Comparison of ENCODE assay signal across 8 cellular contexts in the genomic region with DNA sequence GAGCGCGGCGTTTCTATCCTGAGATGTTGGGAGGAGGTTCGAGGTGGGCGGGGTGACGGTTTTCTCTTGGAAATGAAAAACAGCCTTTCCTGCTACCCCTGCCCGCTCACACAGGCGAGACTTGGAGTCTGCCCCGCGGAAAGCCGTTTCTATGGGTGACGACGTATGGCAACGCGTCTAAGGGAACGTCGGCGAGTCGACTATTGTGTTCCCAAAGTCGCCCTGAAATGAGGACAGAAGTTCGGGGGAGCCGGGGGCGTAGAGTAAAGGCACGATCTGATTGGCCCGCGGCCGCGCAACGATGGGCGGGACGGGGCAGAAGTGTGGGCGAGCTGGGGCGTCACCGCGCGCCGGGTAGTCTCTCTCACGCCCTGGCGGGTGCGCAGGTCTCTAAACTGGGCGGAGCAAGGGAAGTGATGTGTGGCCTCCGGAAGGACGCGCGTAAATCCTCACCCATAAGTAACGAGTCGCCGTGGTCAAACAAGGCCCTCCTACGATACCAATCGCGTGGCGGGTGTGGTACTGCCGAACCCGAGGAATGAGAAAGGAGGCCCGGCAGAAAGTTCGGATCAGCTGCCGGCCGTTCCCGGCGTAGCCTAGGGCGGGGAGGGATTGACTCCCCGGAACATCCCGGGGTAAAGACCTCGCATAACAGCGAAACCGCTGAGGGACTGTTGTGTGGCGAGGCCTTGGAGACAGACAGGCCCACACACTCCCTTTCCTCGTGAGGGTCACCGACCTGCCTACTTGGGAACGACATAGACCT.
DNase-seq lines count a peak whose midpoint lies in the region; ATAC-seq and TF ChIP-seq lines count a peak whose summit lies in the region.

No MANE protein-coding gene starts in this region.

- peak overlapping the region; percentile 86 for H3K4me2 ChIP-seq in fibroblast of lung (ENCODE audit: extremely low read depth, insufficient read depth, low read length)

- peak overlapping the region; percentile 94 for H3K9ac ChIP-seq in fibroblast of lung (ENCODE audit: insufficient read depth, low read length)

- intact Hi-C loops in naive thymus-derived CD4-positive, alpha-beta T cell (cut with micrococcal nuclease) = loop anchor here (1.0 to 10.0 kb wide), 22 partner anchors 29 to 1877 kb away; partner anchors contain the start of genes B3GNT2 (in 2 of the 2), CCT4 (in 2 of the 2), FAM161A (in 2 of the 2) and PAPOLG (in 2 of the 2)

- POLR2A ChIA-PET in naive thymus-derived CD4-positive, alpha-beta T cell (lab: Charles Lee) = interaction anchor here (0.7 to 1.7 kb wide), 12 partner anchors 10 to 1008 kb away, joined by 3 to 17 read pairs (median 4); partner anchors contain the start of genes FAM161A, PAPOLG and XPO1

- ATAC-seq in activated T-helper 17 cell treated with anti-CD3 and anti-CD28 coated beads, Interleukin-2, amount 50 U/mL, for 72 hours (replicated peaks) = peak; percentile 96
- ATAC-seq in naive thymus-derived CD4-positive, alpha-beta T cell = peak; percentile 99
- peak; percentile 100 for ATAC-seq in stimulated activated memory B cell treated with anti-CD40 and anti-IgM and Interleukin-4, amounts not matched to agents 10 μg/mL and 1 μg/mL and 100 μg/mL, for 72 hours

- no peaks in the 10 kb centered on the region for H3K79me2 ChIP-seq in fibroblast of lung (ENCODE audit: control insufficient read depth, insufficient read depth, low read length)

- no peaks in the 10 kb centered on the region for H3K27me3 ChIP-seq in fibroblast of lung (ENCODE audit: control insufficient read depth, insufficient read depth, low read length)
- H3K27me3 ChIP-seq in naive thymus-derived CD4-positive, alpha-beta T cell (ENCODE audit: control insufficient read depth in 2 of 2, insufficient read depth in 2 of 2, low read length in 2 of 2) = no peaks in the 10 kb centered on the region

- no peaks in the 10 kb centered on the region for H3K9me3 Mint-ChIP-seq in activated T-helper 17 cell treated with anti-CD3 and anti-CD28 coated beads, Interleukin-2, amount 50 U/mL, for 72 hours
- peaks cover 0 to 16% (median 5%) of the 10 kb centered on the region in 11 donors for H3K9me3 Mint-ChIP-seq in naive thymus-derived CD4-positive, alpha-beta T cell
- peaks cover 3% of the 10 kb centered on the region for H3K9me3 Mint-ChIP-seq in stimulated activated memory B cell treated with anti-CD40 and anti-IgM and Interleukin-4, amounts not matched to agents 10 μg/mL and 1 μg/mL and 100 μg/mL, for 72 hours

- H3K27ac Mint-ChIP-seq in activated T-helper 17 cell treated with anti-CD3 and anti-CD28 coated beads, Interleukin-2, amount 50 U/mL, for 72 hours = peak overlapping the region; percentile 98
- peak overlapping the region; percentile 94 to 99 (median 98) for H3K27ac Mint-ChIP-seq in naive thymus-derived CD4-positive, alpha-beta T cell
- H3K27ac Mint-ChIP-seq in stimulated activated memory B cell treated with anti-CD40 and anti-IgM and Interleukin-4, amounts not matched to agents 10 μg/mL and 1 μg/mL and 100 μg/mL, for 72 hours = peak overlapping the region; percentile 85

- H3K36me3 Mint-ChIP-seq in activated T-helper 17 cell treated with anti-CD3 and anti-CD28 coated beads, Interleukin-2, amount 50 U/mL, for 72 hours (ENCODE audit: low read depth) = peaks cover 10% of the 10 kb centered on the region
- H3K36me3 Mint-ChIP-seq in naive thymus-derived CD4-positive, alpha-beta T cell = peaks cover 0 to 6% (median 4%) of the 10 kb centered on the region in 5 donors
- H3K36me3 Mint-ChIP-seq in stimulated activated memory B cell treated with anti-CD40 and anti-IgM and Interleukin-4, amounts not matched to agents 10 μg/mL and 1 μg/mL and 100 μg/mL, for 72 hours = no peaks in the 10 kb centered on the region

- no peak for TF ChIP-seq CTCF in fibroblast of lung (conservative IDR thresholded peaks at IDR 0.05 in 1 of 2, IDR thresholded peaks at IDR 0.05 in 1 of 2; ENCODE audit: low read depth in 1 of 2, low read length in 2 of 2)

- DNase-seq in EH (ENCODE audit: low read depth) (peak; percentile 99), GOT3 (lab: John Stamatoyannopoulos, UW) (peak; percentile 93), LHCN-M2 (ENCODE audit: low read depth) (peak; percentile 97), RPMI7951 (ENCODE audit: low read depth) (peak; percentile 98), fibroblast of lung (ENCODE audit: low read depth in 2 of 2) (peak; percentile 99)
- peak; percentile 89 to 98 (median 97) for DNase-seq in naive thymus-derived CD4-positive, alpha-beta T cell

- peaks cover 9% of the 10 kb centered on the region for H3K4me1 Mint-ChIP-seq in activated T-helper 17 cell treated with anti-CD3 and anti-CD28 coated beads, Interleukin-2, amount 50 U/mL, for 72 hours
- peaks cover 0 to 16% (median 10%) of the 10 kb centered on the region in 7 donors for H3K4me1 Mint-ChIP-seq in naive thymus-derived CD4-positive, alpha-beta T cell
- peaks cover 14% of the 10 kb centered on the region for H3K4me1 Mint-ChIP-seq in stimulated activated memory B cell treated with anti-CD40 and anti-IgM and Interleukin-4, amounts not matched to agents 10 μg/mL and 1 μg/mL and 100 μg/mL, for 72 hours

- no peaks in the 10 kb centered on the region for H4K20me1 ChIP-seq in fibroblast of lung (ENCODE audit: control insufficient read depth, extremely low read depth, insufficient read depth, low read length)

- no peaks in the 10 kb centered on the region for H3K27me3 Mint-ChIP-seq in activated T-helper 17 cell treated with anti-CD3 and anti-CD28 coated beads, Interleukin-2, amount 50 U/mL, for 72 hours
- H3K27me3 Mint-ChIP-seq in naive thymus-derived CD4-positive, alpha-beta T cell = peaks cover 0 to under 1% (median 0%) of the 10 kb centered on the region in 5 donors
- no peaks in the 10 kb centered on the region for H3K27me3 Mint-ChIP-seq in stimulated activated memory B cell treated with anti-CD40 and anti-IgM and Interleukin-4, amounts not matched to agents 10 μg/mL and 1 μg/mL and 100 μg/mL, for 72 hours

- H3K4me3 Mint-ChIP-seq in activated T-helper 17 cell treated with anti-CD3 and anti-CD28 coated beads, Interleukin-2, amount 50 U/mL, for 72 hours = peak overlapping the region; percentile 96
- H3K4me3 Mint-ChIP-seq in naive thymus-derived CD4-positive, alpha-beta T cell = peak overlapping the region; percentile 80 to 98 (median 95)
- H3K4me3 Mint-ChIP-seq in stimulated activated memory B cell treated with anti-CD40 and anti-IgM and Interleukin-4, amounts not matched to agents 10 μg/mL and 1 μg/mL and 100 μg/mL, for 72 hours = peak overlapping the region; percentile 85

- H2AFZ ChIP-seq in fibroblast of lung (ENCODE audit: low read length) = peak overlapping the region; percentile 92

- H3K27ac ChIP-seq in fibroblast of lung (ENCODE audit: insufficient read depth, low read length) = peak overlapping the region; percentile 100
- H3K27ac ChIP-seq in naive thymus-derived CD4-positive, alpha-beta T cell (ENCODE audit: low read depth, low read length) = peak overlapping the region; percentile 93

- no peaks in the 10 kb centered on the region for H3K9me3 ChIP-seq in fibroblast of lung (ENCODE audit: control insufficient read depth, insufficient read depth, low read depth, low read length)
- H3K9me3 ChIP-seq in naive thymus-derived CD4-positive, alpha-beta T cell (ENCODE audit: control insufficient read depth in 2 of 3, low read length in 3 of 3) = no peaks in the 10 kb centered on the region

- CTCF ChIA-PET in naive thymus-derived CD4-positive, alpha-beta T cell (lab: Charles Lee) = no interaction called here

- H3K36me3 ChIP-seq in fibroblast of lung (ENCODE audit: control insufficient read depth, insufficient read depth, low read length) = no peaks in the 10 kb centered on the region
- peaks cover 0 to 4% (median 0%) of the 10 kb centered on the region in 3 experiments for H3K36me3 ChIP-seq in naive thymus-derived CD4-positive, alpha-beta T cell (ENCODE audit: control insufficient read depth in 2 of 3, insufficient read depth in 3 of 3, low read length in 3 of 3)

- peak overlapping the region; percentile 69 to 94 (median 87) for H3K4me3 ChIP-seq in fibroblast of lung (replicated peaks in 1 of 4; ENCODE audit: control extremely low read depth in 1 of 4, insufficient read depth in 1 of 4, low read depth in 3 of 4, low read length in 4 of 4)
- peak overlapping the region; percentile 71 for H3K4me3 ChIP-seq in naive thymus-derived CD4-positive, alpha-beta T cell (ENCODE audit: low read length)

- peaks cover 4% of the 10 kb centered on the region for H3K4me1 ChIP-seq in fibroblast of lung (ENCODE audit: control insufficient read depth, extremely low read depth, insufficient read depth, low read length)
- H3K4me1 ChIP-seq in naive thymus-derived CD4-positive, alpha-beta T cell (ENCODE audit: control insufficient read depth in 2 of 2, insufficient read depth in 2 of 2, low read length in 2 of 2) = peaks cover 6 to 9% of the 10 kb centered on the region in 2 donors

Comparison
In these comparisons a context has a peak if more than half of its experiments do, and no peak if none do; other contexts are left out.
1. Peak in every context shown above with its lines: DNase-seq, ATAC-seq, H3K4me3 ChIP-seq and H3K27ac ChIP-seq.